Comparison of ENCODE assay signal across 1 cellular context in the genomic region with DNA sequence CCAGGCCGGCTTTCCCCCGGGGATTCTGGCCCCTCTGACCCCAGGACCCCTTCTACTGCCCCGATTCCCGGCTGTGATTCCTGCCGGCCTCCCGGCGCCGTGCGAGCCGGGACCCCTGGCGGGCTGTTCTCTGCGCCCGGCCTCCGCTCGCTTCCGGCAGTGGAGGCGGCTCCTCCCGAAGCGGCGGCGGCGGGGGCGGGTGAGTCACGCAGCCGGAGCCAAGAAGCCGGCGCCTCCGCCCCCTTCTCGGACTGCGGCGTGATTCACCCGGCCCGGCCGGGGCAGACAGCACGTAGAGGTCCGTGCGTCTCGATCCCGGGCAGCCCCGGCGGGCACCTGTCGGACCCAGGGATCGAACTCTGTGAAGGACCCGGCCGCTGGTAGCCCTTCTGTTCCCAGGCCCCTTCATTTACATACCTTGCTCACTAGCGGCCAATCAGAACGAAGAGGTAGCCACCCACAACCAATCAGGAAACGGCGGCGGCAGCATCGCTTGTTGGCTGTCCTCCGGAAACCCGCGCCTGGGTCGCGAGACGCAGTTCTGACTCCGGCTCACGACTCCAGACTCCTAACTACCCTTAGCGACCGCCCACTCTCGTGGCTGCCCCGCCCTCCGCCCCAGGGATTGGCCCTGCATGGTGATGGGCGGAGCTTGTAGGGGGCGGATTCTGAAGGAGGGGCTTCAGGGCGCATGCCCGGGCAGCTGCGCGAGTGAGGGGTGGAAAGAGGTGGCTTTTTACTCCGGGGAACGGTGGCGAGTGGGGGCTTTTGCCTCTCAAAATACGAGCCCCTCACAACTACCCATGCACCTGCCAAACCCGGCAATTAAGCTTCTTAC.
TF ChIP-seq lines count a peak whose summit lies in the region.

A gene with protein sequence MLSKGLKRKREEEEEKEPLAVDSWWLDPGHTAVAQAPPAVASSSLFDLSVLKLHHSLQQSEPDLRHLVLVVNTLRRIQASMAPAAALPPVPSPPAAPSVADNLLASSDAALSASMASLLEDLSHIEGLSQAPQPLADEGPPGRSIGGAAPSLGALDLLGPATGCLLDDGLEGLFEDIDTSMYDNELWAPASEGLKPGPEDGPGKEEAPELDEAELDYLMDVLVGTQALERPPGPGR (minus strand): TSS at position 543 of the 838 bp plus-strand sequence. CDS start 2,446 bp downstream, outside the sequence.

TF ChIP-seq in WTC11, 78 proteins besides CTCF, POLR2A, EP300 and RAD21 (continued from another document):
- TF ChIP-seq ZBTB21 (CRISPR knock-in tag; IDR thresholded peaks at IDR 0.05; ENCODE audit: borderline replicate concordance), result no peak
- TF ChIP-seq ZNF396 (CRISPR knock-in tag; IDR thresholded peaks at IDR 0.05; ENCODE audit: borderline replicate concordance), result no peak
- no peak for TF ChIP-seq ESRRA (CRISPR knock-in tag; IDR thresholded peaks at IDR 0.05; ENCODE audit: borderline replicate concordance)
- no peak for TF ChIP-seq EMX1 (CRISPR knock-in tag; IDR thresholded peaks at IDR 0.05)
- TF ChIP-seq, protein P1, sequence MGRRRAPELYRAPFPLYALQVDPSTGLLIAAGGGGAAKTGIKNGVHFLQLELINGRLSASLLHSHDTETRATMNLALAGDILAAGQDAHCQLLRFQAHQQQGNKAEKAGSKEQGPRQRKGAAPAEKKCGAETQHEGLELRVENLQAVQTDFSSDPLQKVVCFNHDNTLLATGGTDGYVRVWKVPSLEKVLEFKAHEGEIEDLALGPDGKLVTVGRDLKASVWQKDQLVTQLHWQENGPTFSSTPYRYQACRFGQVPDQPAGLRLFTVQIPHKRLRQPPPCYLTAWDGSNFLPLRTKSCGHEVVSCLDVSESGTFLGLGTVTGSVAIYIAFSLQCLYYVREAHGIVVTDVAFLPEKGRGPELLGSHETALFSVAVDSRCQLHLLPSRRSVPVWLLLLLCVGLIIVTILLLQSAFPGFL (CRISPR knock-in tag; IDR thresholded peaks at IDR 0.05; ENCODE audit: borderline replicate concordance), result no peak
- TF ChIP-seq FOXK1 (CRISPR knock-in tag; IDR thresholded peaks at IDR 0.05), result 0 out of 2 replicates have a peak, but pooled peaks have one; percentile 30
- TF ChIP-seq HMGA2 (CRISPR knock-in tag; IDR thresholded peaks at IDR 0.05), result no peak
- no peak for TF ChIP-seq ELF4 (CRISPR knock-in tag; IDR thresholded peaks at IDR 0.05; ENCODE audit: low read depth)
- TF ChIP-seq, protein P2, sequence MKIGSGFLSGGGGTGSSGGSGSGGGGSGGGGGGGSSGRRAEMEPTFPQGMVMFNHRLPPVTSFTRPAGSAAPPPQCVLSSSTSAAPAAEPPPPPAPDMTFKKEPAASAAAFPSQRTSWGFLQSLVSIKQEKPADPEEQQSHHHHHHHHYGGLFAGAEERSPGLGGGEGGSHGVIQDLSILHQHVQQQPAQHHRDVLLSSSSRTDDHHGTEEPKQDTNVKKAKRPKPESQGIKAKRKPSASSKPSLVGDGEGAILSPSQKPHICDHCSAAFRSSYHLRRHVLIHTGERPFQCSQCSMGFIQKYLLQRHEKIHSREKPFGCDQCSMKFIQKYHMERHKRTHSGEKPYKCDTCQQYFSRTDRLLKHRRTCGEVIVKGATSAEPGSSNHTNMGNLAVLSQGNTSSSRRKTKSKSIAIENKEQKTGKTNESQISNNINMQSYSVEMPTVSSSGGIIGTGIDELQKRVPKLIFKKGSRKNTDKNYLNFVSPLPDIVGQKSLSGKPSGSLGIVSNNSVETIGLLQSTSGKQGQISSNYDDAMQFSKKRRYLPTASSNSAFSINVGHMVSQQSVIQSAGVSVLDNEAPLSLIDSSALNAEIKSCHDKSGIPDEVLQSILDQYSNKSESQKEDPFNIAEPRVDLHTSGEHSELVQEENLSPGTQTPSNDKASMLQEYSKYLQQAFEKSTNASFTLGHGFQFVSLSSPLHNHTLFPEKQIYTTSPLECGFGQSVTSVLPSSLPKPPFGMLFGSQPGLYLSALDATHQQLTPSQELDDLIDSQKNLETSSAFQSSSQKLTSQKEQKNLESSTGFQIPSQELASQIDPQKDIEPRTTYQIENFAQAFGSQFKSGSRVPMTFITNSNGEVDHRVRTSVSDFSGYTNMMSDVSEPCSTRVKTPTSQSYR (CRISPR knock-in tag; IDR thresholded peaks at IDR 0.05), result no peak
- TF ChIP-seq, protein P3, sequence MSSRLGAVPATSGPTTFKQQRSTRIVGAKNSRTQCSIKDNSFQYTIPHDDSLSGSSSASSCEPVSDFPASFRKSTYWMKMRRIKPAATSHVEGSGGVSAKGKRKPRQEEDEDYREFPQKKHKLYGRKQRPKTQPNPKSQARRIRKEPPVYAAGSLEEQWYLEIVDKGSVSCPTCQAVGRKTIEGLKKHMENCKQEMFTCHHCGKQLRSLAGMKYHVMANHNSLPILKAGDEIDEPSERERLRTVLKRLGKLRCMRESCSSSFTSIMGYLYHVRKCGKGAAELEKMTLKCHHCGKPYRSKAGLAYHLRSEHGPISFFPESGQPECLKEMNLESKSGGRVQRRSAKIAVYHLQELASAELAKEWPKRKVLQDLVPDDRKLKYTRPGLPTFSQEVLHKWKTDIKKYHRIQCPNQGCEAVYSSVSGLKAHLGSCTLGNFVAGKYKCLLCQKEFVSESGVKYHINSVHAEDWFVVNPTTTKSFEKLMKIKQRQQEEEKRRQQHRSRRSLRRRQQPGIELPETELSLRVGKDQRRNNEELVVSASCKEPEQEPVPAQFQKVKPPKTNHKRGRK (CRISPR knock-in tag; IDR thresholded peaks at IDR 0.05; ENCODE audit: borderline replicate concordance), result no peak
- no peak for TF ChIP-seq RORB (CRISPR knock-in tag; IDR thresholded peaks at IDR 0.05)
- TF ChIP-seq, protein P4, sequence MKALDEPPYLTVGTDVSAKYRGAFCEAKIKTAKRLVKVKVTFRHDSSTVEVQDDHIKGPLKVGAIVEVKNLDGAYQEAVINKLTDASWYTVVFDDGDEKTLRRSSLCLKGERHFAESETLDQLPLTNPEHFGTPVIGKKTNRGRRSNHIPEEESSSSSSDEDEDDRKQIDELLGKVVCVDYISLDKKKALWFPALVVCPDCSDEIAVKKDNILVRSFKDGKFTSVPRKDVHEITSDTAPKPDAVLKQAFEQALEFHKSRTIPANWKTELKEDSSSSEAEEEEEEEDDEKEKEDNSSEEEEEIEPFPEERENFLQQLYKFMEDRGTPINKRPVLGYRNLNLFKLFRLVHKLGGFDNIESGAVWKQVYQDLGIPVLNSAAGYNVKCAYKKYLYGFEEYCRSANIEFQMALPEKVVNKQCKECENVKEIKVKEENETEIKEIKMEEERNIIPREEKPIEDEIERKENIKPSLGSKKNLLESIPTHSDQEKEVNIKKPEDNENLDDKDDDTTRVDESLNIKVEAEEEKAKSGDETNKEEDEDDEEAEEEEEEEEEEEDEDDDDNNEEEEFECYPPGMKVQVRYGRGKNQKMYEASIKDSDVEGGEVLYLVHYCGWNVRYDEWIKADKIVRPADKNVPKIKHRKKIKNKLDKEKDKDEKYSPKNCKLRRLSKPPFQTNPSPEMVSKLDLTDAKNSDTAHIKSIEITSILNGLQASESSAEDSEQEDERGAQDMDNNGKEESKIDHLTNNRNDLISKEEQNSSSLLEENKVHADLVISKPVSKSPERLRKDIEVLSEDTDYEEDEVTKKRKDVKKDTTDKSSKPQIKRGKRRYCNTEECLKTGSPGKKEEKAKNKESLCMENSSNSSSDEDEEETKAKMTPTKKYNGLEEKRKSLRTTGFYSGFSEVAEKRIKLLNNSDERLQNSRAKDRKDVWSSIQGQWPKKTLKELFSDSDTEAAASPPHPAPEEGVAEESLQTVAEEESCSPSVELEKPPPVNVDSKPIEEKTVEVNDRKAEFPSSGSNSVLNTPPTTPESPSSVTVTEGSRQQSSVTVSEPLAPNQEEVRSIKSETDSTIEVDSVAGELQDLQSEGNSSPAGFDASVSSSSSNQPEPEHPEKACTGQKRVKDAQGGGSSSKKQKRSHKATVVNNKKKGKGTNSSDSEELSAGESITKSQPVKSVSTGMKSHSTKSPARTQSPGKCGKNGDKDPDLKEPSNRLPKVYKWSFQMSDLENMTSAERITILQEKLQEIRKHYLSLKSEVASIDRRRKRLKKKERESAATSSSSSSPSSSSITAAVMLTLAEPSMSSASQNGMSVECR (CRISPR knock-in tag; IDR thresholded peaks at IDR 0.05; ENCODE audit: borderline replicate concordance), result no peak
- TF ChIP-seq, protein P5, sequence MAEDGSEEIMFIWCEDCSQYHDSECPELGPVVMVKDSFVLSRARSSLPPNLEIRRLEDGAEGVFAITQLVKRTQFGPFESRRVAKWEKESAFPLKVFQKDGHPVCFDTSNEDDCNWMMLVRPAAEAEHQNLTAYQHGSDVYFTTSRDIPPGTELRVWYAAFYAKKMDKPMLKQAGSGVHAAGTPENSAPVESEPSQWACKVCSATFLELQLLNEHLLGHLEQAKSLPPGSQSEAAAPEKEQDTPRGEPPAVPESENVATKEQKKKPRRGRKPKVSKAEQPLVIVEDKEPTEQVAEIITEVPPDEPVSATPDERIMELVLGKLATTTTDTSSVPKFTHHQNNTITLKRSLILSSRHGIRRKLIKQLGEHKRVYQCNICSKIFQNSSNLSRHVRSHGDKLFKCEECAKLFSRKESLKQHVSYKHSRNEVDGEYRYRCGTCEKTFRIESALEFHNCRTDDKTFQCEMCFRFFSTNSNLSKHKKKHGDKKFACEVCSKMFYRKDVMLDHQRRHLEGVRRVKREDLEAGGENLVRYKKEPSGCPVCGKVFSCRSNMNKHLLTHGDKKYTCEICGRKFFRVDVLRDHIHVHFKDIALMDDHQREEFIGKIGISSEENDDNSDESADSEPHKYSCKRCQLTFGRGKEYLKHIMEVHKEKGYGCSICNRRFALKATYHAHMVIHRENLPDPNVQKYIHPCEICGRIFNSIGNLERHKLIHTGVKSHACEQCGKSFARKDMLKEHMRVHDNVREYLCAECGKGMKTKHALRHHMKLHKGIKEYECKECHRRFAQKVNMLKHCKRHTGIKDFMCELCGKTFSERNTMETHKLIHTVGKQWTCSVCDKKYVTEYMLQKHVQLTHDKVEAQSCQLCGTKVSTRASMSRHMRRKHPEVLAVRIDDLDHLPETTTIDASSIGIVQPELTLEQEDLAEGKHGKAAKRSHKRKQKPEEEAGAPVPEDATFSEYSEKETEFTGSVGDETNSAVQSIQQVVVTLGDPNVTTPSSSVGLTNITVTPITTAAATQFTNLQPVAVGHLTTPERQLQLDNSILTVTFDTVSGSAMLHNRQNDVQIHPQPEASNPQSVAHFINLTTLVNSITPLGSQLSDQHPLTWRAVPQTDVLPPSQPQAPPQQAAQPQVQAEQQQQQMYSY (CRISPR knock-in tag; IDR thresholded peaks at IDR 0.05), result 0 out of 2 replicates have a peak, but pooled peaks have one; percentile 26
- 0 out of 2 replicates have a peak, but pooled peaks have one; percentile 29 for TF ChIP-seq GABPB1 (CRISPR knock-in tag; IDR thresholded peaks at IDR 0.05)
- no peak for TF ChIP-seq CREB1 (CRISPR knock-in tag; IDR thresholded peaks at IDR 0.05)
- TF ChIP-seq, protein P6, sequence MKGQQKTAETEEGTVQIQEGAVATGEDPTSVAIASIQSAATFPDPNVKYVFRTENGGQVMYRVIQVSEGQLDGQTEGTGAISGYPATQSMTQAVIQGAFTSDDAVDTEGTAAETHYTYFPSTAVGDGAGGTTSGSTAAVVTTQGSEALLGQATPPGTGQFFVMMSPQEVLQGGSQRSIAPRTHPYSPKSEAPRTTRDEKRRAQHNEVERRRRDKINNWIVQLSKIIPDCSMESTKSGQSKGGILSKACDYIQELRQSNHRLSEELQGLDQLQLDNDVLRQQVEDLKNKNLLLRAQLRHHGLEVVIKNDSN (CRISPR knock-in tag; IDR thresholded peaks at IDR 0.05), result no peak; the same call in 1 of the 2 replicates
- TF ChIP-seq, protein P7, sequence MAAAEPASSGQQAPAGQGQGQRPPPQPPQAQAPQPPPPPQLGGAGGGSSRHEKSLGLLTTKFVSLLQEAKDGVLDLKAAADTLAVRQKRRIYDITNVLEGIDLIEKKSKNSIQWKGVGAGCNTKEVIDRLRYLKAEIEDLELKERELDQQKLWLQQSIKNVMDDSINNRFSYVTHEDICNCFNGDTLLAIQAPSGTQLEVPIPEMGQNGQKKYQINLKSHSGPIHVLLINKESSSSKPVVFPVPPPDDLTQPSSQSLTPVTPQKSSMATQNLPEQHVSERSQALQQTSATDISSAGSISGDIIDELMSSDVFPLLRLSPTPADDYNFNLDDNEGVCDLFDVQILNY (CRISPR knock-in tag; IDR thresholded peaks at IDR 0.05), result peak; percentile 42; the same call in 1 of the 2 replicates
- TF ChIP-seq RELA (CRISPR knock-in tag; IDR thresholded peaks at IDR 0.05; ENCODE audit: borderline replicate concordance), result no peak
- 0 out of 2 replicates have a peak, but pooled peaks have one; percentile 35 for TF ChIP-seq CREM (CRISPR knock-in tag; IDR thresholded peaks at IDR 0.05)
- peak; percentile 68; the same call in 1 of the 2 replicates for TF ChIP-seq MYBL2 (CRISPR knock-in tag; IDR thresholded peaks at IDR 0.05)
- TF ChIP-seq OVOL2 (CRISPR knock-in tag; IDR thresholded peaks at IDR 0.05; ENCODE audit: borderline replicate concordance), result no peak
- no peak for TF ChIP-seq NFE2L1 (CRISPR knock-in tag; IDR thresholded peaks at IDR 0.05)
- TF ChIP-seq, protein P8, sequence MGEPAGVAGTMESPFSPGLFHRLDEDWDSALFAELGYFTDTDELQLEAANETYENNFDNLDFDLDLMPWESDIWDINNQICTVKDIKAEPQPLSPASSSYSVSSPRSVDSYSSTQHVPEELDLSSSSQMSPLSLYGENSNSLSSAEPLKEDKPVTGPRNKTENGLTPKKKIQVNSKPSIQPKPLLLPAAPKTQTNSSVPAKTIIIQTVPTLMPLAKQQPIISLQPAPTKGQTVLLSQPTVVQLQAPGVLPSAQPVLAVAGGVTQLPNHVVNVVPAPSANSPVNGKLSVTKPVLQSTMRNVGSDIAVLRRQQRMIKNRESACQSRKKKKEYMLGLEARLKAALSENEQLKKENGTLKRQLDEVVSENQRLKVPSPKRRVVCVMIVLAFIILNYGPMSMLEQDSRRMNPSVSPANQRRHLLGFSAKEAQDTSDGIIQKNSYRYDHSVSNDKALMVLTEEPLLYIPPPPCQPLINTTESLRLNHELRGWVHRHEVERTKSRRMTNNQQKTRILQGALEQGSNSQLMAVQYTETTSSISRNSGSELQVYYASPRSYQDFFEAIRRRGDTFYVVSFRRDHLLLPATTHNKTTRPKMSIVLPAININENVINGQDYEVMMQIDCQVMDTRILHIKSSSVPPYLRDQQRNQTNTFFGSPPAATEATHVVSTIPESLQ (CRISPR knock-in tag; IDR thresholded peaks at IDR 0.05), result peak; percentile 33; the same call in 1 of the 2 replicates
- peak; percentile 75 for TF ChIP-seq ZNF423 (CRISPR knock-in tag; IDR thresholded peaks at IDR 0.05)
- TF ChIP-seq TCF7 (CRISPR knock-in tag; IDR thresholded peaks at IDR 0.05; ENCODE audit: low read depth), result no peak
- TF ChIP-seq JUN (CRISPR knock-in tag; IDR thresholded peaks at IDR 0.05), result no peak
- TF ChIP-seq, protein P9, sequence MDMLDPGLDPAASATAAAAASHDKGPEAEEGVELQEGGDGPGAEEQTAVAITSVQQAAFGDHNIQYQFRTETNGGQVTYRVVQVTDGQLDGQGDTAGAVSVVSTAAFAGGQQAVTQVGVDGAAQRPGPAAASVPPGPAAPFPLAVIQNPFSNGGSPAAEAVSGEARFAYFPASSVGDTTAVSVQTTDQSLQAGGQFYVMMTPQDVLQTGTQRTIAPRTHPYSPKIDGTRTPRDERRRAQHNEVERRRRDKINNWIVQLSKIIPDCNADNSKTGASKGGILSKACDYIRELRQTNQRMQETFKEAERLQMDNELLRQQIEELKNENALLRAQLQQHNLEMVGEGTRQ (CRISPR knock-in tag; IDR thresholded peaks at IDR 0.05), result no peak
